In genomic region chr20:13784893-13785715, GRCh38 we compare ENCODE assay signal across 1 cellular context.
TF ChIP-seq lines count a peak whose summit lies in the region.

TSS of gene ESF1 (minus strand) at chr20:13784919. CDS start at chr20:13783140, 1,779 bp downstream.
TSS of gene NDUFAF5 (plus strand) at chr20:13785028. CDS start at chr20:13785069, 41 bp downstream.

TF ChIP-seq in K562, 482 proteins besides CTCF, POLR2A, EP300 and RAD21 (continued from another document and continues in another):
- TF ChIP-seq CUX1 (CRISPR knock-in tag; IDR thresholded peaks at IDR 0.05), result no peak
- no peak for TF ChIP-seq ZNF398 (CRISPR knock-in tag; IDR thresholded peaks at IDR 0.05)
- 0 out of 3 replicates have a peak, but pooled peaks of 1 of the 2 experiments have one; percentile 43 for TF ChIP-seq CBX3 (IDR thresholded peaks at IDR 0.05; ENCODE audit: borderline replicate concordance in 1 of 2, low read length in 2 of 2)
- TF ChIP-seq EZH2 (IDR thresholded peaks at IDR 0.05; ENCODE audit: borderline replicate concordance, low read depth, low read length), result no peak
- TF ChIP-seq BRD9 (IDR thresholded peaks at IDR 0.05; ENCODE audit: low read depth, partially characterized antibody), result no peak
- TF ChIP-seq ZNF146 (CRISPR knock-in tag; IDR thresholded peaks at IDR 0.05; ENCODE audit: unreplicated experiment), result no peak
- peak; percentile 96 for TF ChIP-seq ZFX (CRISPR knock-in tag; IDR thresholded peaks at IDR 0.05)
- no peak for TF ChIP-seq MCM7 (IDR thresholded peaks at IDR 0.05)
- no peak for TF ChIP-seq BCL6 (CRISPR knock-in tag; IDR thresholded peaks at IDR 0.05)
- no peak for TF ChIP-seq CBX5 (IDR thresholded peaks at IDR 0.05; ENCODE audit: borderline replicate concordance, low read depth)
- no peak for TF ChIP-seq TAL1 (IDR thresholded peaks at IDR 0.05)
- TF ChIP-seq ZNF175 (CRISPR knock-in tag; IDR thresholded peaks at IDR 0.05; ENCODE audit: low read depth), result no peak
- TF ChIP-seq BHLHE40 (IDR thresholded peaks at IDR 0.05; ENCODE audit: low read length), result peak; percentile 93
- TF ChIP-seq DEAF1 (CRISPR knock-in tag; IDR thresholded peaks at IDR 0.05), result no peak
- TF ChIP-seq KLF13 (tag; IDR thresholded peaks at IDR 0.05; ENCODE audit: borderline replicate concordance, low read depth), result no peak
- TF ChIP-seq MEIS2 (IDR thresholded peaks at IDR 0.05; ENCODE audit: partially characterized antibody), result peak; percentile 58
- no peak for TF ChIP-seq NBN (IDR thresholded peaks at IDR 0.05; ENCODE audit: low read depth)
- TF ChIP-seq NUFIP1 (IDR thresholded peaks at IDR 0.05; ENCODE audit: partially characterized antibody), result no peak
- no peak for TF ChIP-seq AFF4 (CRISPR knock-in tag; IDR thresholded peaks at IDR 0.05)
- no peak for TF ChIP-seq ZNF778 (CRISPR knock-in tag; IDR thresholded peaks at IDR 0.05)
- no peak for TF ChIP-seq SIX5 (IDR thresholded peaks at IDR 0.05; ENCODE audit: borderline replicate concordance in 1 of 2, insufficient read depth in 1 of 2, low read depth in 1 of 2, low read length in 2 of 2)
- TF ChIP-seq GTF2A2 (tag; IDR thresholded peaks at IDR 0.05), result no peak
- TF ChIP-seq HSF4 (CRISPR knock-in tag; IDR thresholded peaks at IDR 0.05; ENCODE audit: borderline replicate concordance), result no peak
- TF ChIP-seq ESRRA (IDR thresholded peaks at IDR 0.05; ENCODE audit: borderline replicate concordance, low read depth), result peak; percentile 93
- no peak for TF ChIP-seq NFATC3 (IDR thresholded peaks at IDR 0.05)
- TF ChIP-seq TEAD4 (IDR thresholded peaks at IDR 0.05; ENCODE audit: low read length), result 0 out of 2 replicates have a peak, but pooled peaks have one; percentile 30
- TF ChIP-seq TEAD4 (CRISPR knock-in tag; IDR thresholded peaks at IDR 0.05; ENCODE audit: borderline replicate concordance), result no peak
- no peak for TF ChIP-seq KHSRP (IDR thresholded peaks at IDR 0.05)
- TF ChIP-seq KAT2B (IDR thresholded peaks at IDR 0.05; ENCODE audit: low read depth, low read length), result no peak
- TF ChIP-seq ZC3H4 (CRISPR knock-in tag; IDR thresholded peaks at IDR 0.05; ENCODE audit: borderline replicate concordance), result no peak
- TF ChIP-seq E2F5 (CRISPR knock-in tag; IDR thresholded peaks at IDR 0.05), result no peak
- TF ChIP-seq CHD2 (IDR thresholded peaks at IDR 0.05; ENCODE audit: low read depth, low read length), result peak; percentile 57; the same call in 1 of the 2 replicates
- TF ChIP-seq LCOR (CRISPR knock-in tag; IDR thresholded peaks at IDR 0.05), result peak; percentile 58; the same call in 1 of the 2 replicates
- no peak for TF ChIP-seq ETS2 (tag; IDR thresholded peaks at IDR 0.05; ENCODE audit: borderline replicate concordance, poor library complexity, severe bottlenecking)
- TF ChIP-seq PURB (CRISPR knock-in tag; IDR thresholded peaks at IDR 0.05; ENCODE audit: low read depth), result no peak
- TF ChIP-seq ARID3B (CRISPR knock-in tag; IDR thresholded peaks at IDR 0.05; ENCODE audit: borderline replicate concordance), result no peak
- TF ChIP-seq ZNF668 (CRISPR knock-in tag; IDR thresholded peaks at IDR 0.05), result no peak
- TF ChIP-seq THRA (IDR thresholded peaks at IDR 0.05), result no peak
- TF ChIP-seq ZNF561 (CRISPR knock-in tag; conservative IDR thresholded peaks at IDR 0.05), result no peak
- no peak for TF ChIP-seq PPARD (CRISPR knock-in tag; IDR thresholded peaks at IDR 0.05)
- TF ChIP-seq E2F3 (CRISPR knock-in tag; IDR thresholded peaks at IDR 0.05), result no peak
- no peak for TF ChIP-seq SNIP1 (IDR thresholded peaks at IDR 0.05; ENCODE audit: low read depth)
- TF ChIP-seq PHF20 (IDR thresholded peaks at IDR 0.05; ENCODE audit: partially characterized antibody), result no peak
- no peak for TF ChIP-seq NR1H2 (CRISPR knock-in tag; IDR thresholded peaks at IDR 0.05)
- TF ChIP-seq SP2 (IDR thresholded peaks at IDR 0.05; ENCODE audit: extremely low read depth, low read depth, low read length, poor library complexity, severe bottlenecking), result no peak
- peak; percentile 95 for TF ChIP-seq ZBTB2 (IDR thresholded peaks at IDR 0.05)
- no peak for TF ChIP-seq SPI1 (IDR thresholded peaks at IDR 0.05; ENCODE audit: borderline replicate concordance, low read depth, low read length)
- peak; percentile 83 for TF ChIP-seq POLR2G (IDR thresholded peaks at IDR 0.05; ENCODE audit: low read depth, low read length)
- no peak for TF ChIP-seq TCF7L2 (IDR thresholded peaks at IDR 0.05; ENCODE audit: low read depth, low read length)
- peak; percentile 57 for TF ChIP-seq TBP (optimal IDR thresholded peaks at IDR 0.05; ENCODE audit: low read depth, low read length)
- no peak for TF ChIP-seq FIP1L1 (IDR thresholded peaks at IDR 0.05; ENCODE audit: low read depth, low read length, poor library complexity, severe bottlenecking)
- 0 out of 2 replicates have a peak, but pooled peaks have one; percentile 32 for TF ChIP-seq MBD2 (IDR thresholded peaks at IDR 0.05; ENCODE audit: borderline replicate concordance, low read depth)
- TF ChIP-seq DMBX1 (CRISPR knock-in tag; IDR thresholded peaks at IDR 0.05; ENCODE audit: borderline replicate concordance), result no peak
- TF ChIP-seq ZNF212 (CRISPR knock-in tag; IDR thresholded peaks at IDR 0.05), result no peak
- TF ChIP-seq SMARCB1 (IDR thresholded peaks at IDR 0.05; ENCODE audit: insufficient read length, low read depth), result no peak
